24 cellular contexts compared by ENCODE assay signal in genomic region chr3:59483191-59483590, GRCh38.
DNase-seq lines count a peak whose midpoint lies in the region; ATAC-seq and TF ChIP-seq lines count a peak whose summit lies in the region.
"Had no signal": no experiment of that assay in that cellular context is flagged by ENCODE, and none has a peak within 500 bp of the region (broad histone marks: within the 10 kb centered on the region; RNA-seq: fewer than 3 reads in every experiment).

No MANE protein-coding gene starts in this region.

- H3K79me1 ChIP-seq in mesenchymal stem cell (replicated peaks; ENCODE audit: low read length, poor library complexity, severe bottlenecking) = no peaks in the 10 kb centered on the region

- H3K4ac ChIP-seq in mesenchymal stem cell (ENCODE audit: low read depth in 1 of 2, low read length in 2 of 2) = no peak overlapping the region

- intact Hi-C loops in activated CD4-positive, alpha-beta memory T cell treated with anti-CD3 and anti-CD28 coated beads for 36 hours (cut with micrococcal nuclease) = loop anchor here (5.0 kb wide), 1 partner anchor 84 kb away; no protein-coding TSS in a partner anchor
- intact Hi-C loops in mucosa of descending colon (cut with DNase I, micrococcal nuclease) = no loop called here

- POLR2A ChIA-PET in activated CD4-positive, alpha-beta memory T cell treated with anti-CD3 and anti-CD28 coated beads for 36 hours (lab: Charles Lee) = no interaction called here
- POLR2A ChIA-PET in activated CD4-positive, alpha-beta memory T cell treated with anti-CD3 and anti-CD28 coated beads, Interleukin-2, amount 10 ng/mL, durations not matched to agents 7 days and 5 days (lab: Charles Lee) = no interaction called here

- H2AFZ ChIP-seq in mesenchymal stem cell (ENCODE audit: low read depth, low read length) = no peak overlapping the region
- H2AFZ ChIP-seq: GM23248 had no signal

- H3K36me3 ChIP-seq in mesenchymal stem cell (ENCODE audit: control insufficient read depth in 1 of 2, insufficient read depth in 2 of 2, low read depth in 1 of 2, low read length in 2 of 2) (no peaks in the 10 kb centered on the region), mucosa of descending colon (ENCODE audit: low read depth) (no peaks in the 10 kb centered on the region)
- H3K36me3 ChIP-seq: BE2C; BLaER1 treated with 17β-estradiol and CSF1 and Interleukin-3, amounts not matched to agents 10 nM and 100 nM had no signal

- no peak for TF ChIP-seq CTCF in mucosa of descending colon (IDR thresholded peaks at IDR 0.05)

- WGBS in mesenchymal stem cell = 100% methylated on average over 2 of the region's 3 CpGs

- H3K4me3 Mint-ChIP-seq in activated CD4-positive, alpha-beta memory T cell treated with anti-CD3 and anti-CD28 coated beads for 36 hours = no peak overlapping the region
- no peak overlapping the region for H3K4me3 Mint-ChIP-seq in activated CD4-positive, alpha-beta memory T cell treated with anti-CD3 and anti-CD28 coated beads, Interleukin-2, amount 10 ng/mL, durations not matched to agents 7 days and 5 days
- H3K4me3 Mint-ChIP-seq in stimulated activated effector memory CD8-positive, alpha-beta T cell treated with anti-CD3 and anti-CD28 coated beads, Interleukin-12 subunit alpha, Interleukin-12 subunit beta, amount 100 ng/mL, for 72 hours = no peak overlapping the region
- H3K4me3 Mint-ChIP-seq: CD14-positive monocyte; CD4-positive, alpha-beta T cell; CD8-positive, alpha-beta memory T cell had no signal

- H3K9me3 ChIP-seq in mesenchymal stem cell (ENCODE audit: control insufficient read depth, low read length) (no peaks in the 10 kb centered on the region), mucosa of descending colon (no peaks in the 10 kb centered on the region)
- H3K9me3 ChIP-seq: A549; BE2C; BLaER1 treated with 17β-estradiol and CSF1 and Interleukin-3, amounts not matched to agents 10 nM and 100 nM had no signal

- no peak overlapping the region for H2BK5ac ChIP-seq in mesenchymal stem cell (ENCODE audit: low read depth, low read length, poor library complexity, severe bottlenecking)

- peak; percentile 16 for DNase-seq in activated CD4-positive, alpha-beta memory T cell treated with anti-CD3 and anti-CD28 coated beads for 36 hours
- no peak for DNase-seq in activated CD4-positive, alpha-beta memory T cell treated with anti-CD3 and anti-CD28 coated beads, Interleukin-2, amount 10 ng/mL, durations not matched to agents 7 days and 5 days
- peak; percentile 6 for DNase-seq in stimulated activated CD4-positive, alpha-beta T cell treated with anti-CD3 and anti-CD28 coated beads, Interleukin-1b, Interleukin-23, amount 100 ng/mL, for 48 hours
- no peak for DNase-seq in stimulated activated CD4-positive, alpha-beta T cell treated with anti-CD3 and anti-CD28 coated beads, Interleukin-4, amount 100 ng/mL, for 1 hour
- DNase-seq in mesenchymal stem cell (no peak), mucosa of descending colon (no peak)
- DNase-seq in stimulated activated effector memory CD8-positive, alpha-beta T cell treated with anti-CD3 and anti-CD28 coated beads, Interleukin-12 subunit alpha, Interleukin-12 subunit beta, amount 100 ng/mL, for 72 hours (ENCODE audit: low spot score in 2 of 2) = peak in 1 of 2 donors; percentile 53
- DNase-seq: 8988T; ACHN; AML-193; BE2C; CD4-positive, alpha-beta T cell; CD8-positive, alpha-beta memory T cell; DMS 273 treated with DMSO at 0.1 percent for 48 hours; DMS79; EL; GDM1; H7 had no signal

- H3K4me3 ChIP-seq in mesenchymal stem cell (ENCODE audit: insufficient read depth in 1 of 2, low read depth in 1 of 2, low read length in 2 of 2) = no peak overlapping the region
- H3K4me3 ChIP-seq in mucosa of descending colon = no peak overlapping the region
- H3K4me3 ChIP-seq: A549; BLaER1 treated with 17β-estradiol and CSF1 and Interleukin-3, amounts not matched to agents 10 nM and 100 nM; GM12878; GM23248 had no signal

- H2BK12ac ChIP-seq in mesenchymal stem cell (ENCODE audit: low read length in 2 of 2) = no peak overlapping the region

- H3K27me3 Mint-ChIP-seq in activated CD4-positive, alpha-beta memory T cell treated with anti-CD3 and anti-CD28 coated beads for 36 hours = no peaks in the 10 kb centered on the region
- no peaks in the 10 kb centered on the region for H3K27me3 Mint-ChIP-seq in activated CD4-positive, alpha-beta memory T cell treated with anti-CD3 and anti-CD28 coated beads, Interleukin-2, amount 10 ng/mL, durations not matched to agents 7 days and 5 days
- H3K27me3 Mint-ChIP-seq: CD4-positive, alpha-beta T cell had no signal

- no peaks in the 10 kb centered on the region for H3K9me3 Mint-ChIP-seq in activated CD4-positive, alpha-beta memory T cell treated with anti-CD3 and anti-CD28 coated beads for 36 hours
- H3K9me3 Mint-ChIP-seq in activated CD4-positive, alpha-beta memory T cell treated with anti-CD3 and anti-CD28 coated beads, Interleukin-2, amount 10 ng/mL, durations not matched to agents 7 days and 5 days = peaks cover 2% of the 10 kb centered on the region
- no peaks in the 10 kb centered on the region for H3K9me3 Mint-ChIP-seq in stimulated activated effector memory CD8-positive, alpha-beta T cell treated with anti-CD3 and anti-CD28 coated beads, Interleukin-12 subunit alpha, Interleukin-12 subunit beta, amount 100 ng/mL, for 72 hours
- H3K9me3 Mint-ChIP-seq: CD4-positive, alpha-beta T cell; CD8-positive, alpha-beta memory T cell had no signal

- H3K18ac ChIP-seq in mesenchymal stem cell (ENCODE audit: low read depth in 1 of 2, low read length in 2 of 2) = no peak overlapping the region

- H3K14ac ChIP-seq in mesenchymal stem cell (ENCODE audit: low read length in 2 of 2) = no peak overlapping the region

- no peak overlapping the region for H3K4me2 ChIP-seq in mesenchymal stem cell (ENCODE audit: low read length, poor library complexity, severe bottlenecking)
- H3K4me2 ChIP-seq: A549 had no signal

- H3K27me3 ChIP-seq in mesenchymal stem cell (ENCODE audit: control insufficient read depth in 1 of 2, insufficient read depth in 1 of 2, low read length in 2 of 2) = no peaks in the 10 kb centered on the region
- H3K27me3 ChIP-seq: BE2C; BLaER1 treated with 17β-estradiol and CSF1 and Interleukin-3, amounts not matched to agents 10 nM and 100 nM had no signal

- CTCF ChIA-PET in activated CD4-positive, alpha-beta memory T cell treated with anti-CD3 and anti-CD28 coated beads for 36 hours (lab: Charles Lee) = no interaction called here
- CTCF ChIA-PET in activated CD4-positive, alpha-beta memory T cell treated with anti-CD3 and anti-CD28 coated beads, Interleukin-2, amount 10 ng/mL, durations not matched to agents 7 days and 5 days (lab: Charles Lee) = interaction anchor here (0.5 kb wide), 1 partner anchor 52 kb away, joined by 3 read pairs; no protein-coding TSS in a partner anchor

- H2BK15ac ChIP-seq in mesenchymal stem cell (ENCODE audit: low read depth, poor library complexity, severe bottlenecking) = no peak overlapping the region

- H4K91ac ChIP-seq in mesenchymal stem cell (ENCODE audit: low read length) = no peak overlapping the region

- no peak overlapping the region for H4K8ac ChIP-seq in mesenchymal stem cell (ENCODE audit: low read length)

- no peaks in the 10 kb centered on the region for H3K36me3 Mint-ChIP-seq in activated CD4-positive, alpha-beta memory T cell treated with anti-CD3 and anti-CD28 coated beads for 36 hours
- H3K36me3 Mint-ChIP-seq in activated CD4-positive, alpha-beta memory T cell treated with anti-CD3 and anti-CD28 coated beads, Interleukin-2, amount 10 ng/mL, durations not matched to agents 7 days and 5 days (ENCODE audit: low read depth) = peaks cover 2% of the 10 kb centered on the region
- no peaks in the 10 kb centered on the region for H3K36me3 Mint-ChIP-seq in stimulated activated effector memory CD8-positive, alpha-beta T cell treated with anti-CD3 and anti-CD28 coated beads, Interleukin-12 subunit alpha, Interleukin-12 subunit beta, amount 100 ng/mL, for 72 hours
- H3K36me3 Mint-ChIP-seq: CD14-positive monocyte had no signal

- no peak overlapping the region for H3K27ac Mint-ChIP-seq in activated CD4-positive, alpha-beta memory T cell treated with anti-CD3 and anti-CD28 coated beads for 36 hours
- no peak overlapping the region for H3K27ac Mint-ChIP-seq in activated CD4-positive, alpha-beta memory T cell treated with anti-CD3 and anti-CD28 coated beads, Interleukin-2, amount 10 ng/mL, durations not matched to agents 7 days and 5 days
- H3K27ac Mint-ChIP-seq in stimulated activated effector memory CD8-positive, alpha-beta T cell treated with anti-CD3 and anti-CD28 coated beads, Interleukin-12 subunit alpha, Interleukin-12 subunit beta, amount 100 ng/mL, for 72 hours = no peak overlapping the region
- H3K27ac Mint-ChIP-seq: CD14-positive monocyte; CD4-positive, alpha-beta T cell; CD8-positive, alpha-beta memory T cell had no signal

- ATAC-seq in stimulated activated effector memory CD8-positive, alpha-beta T cell treated with anti-CD3 and anti-CD28 coated beads, Interleukin-12 subunit alpha, Interleukin-12 subunit beta, amount 100 ng/mL, for 72 hours = peak; percentile 89
- no peak for ATAC-seq in mucosa of descending colon
- ATAC-seq in GM21723 (IDR thresholded peaks at IDR 0.05; ENCODE audit: unreplicated experiment) = no peak
- ATAC-seq: A549, GM12878 had no signal

- H3K23ac ChIP-seq in mesenchymal stem cell (ENCODE audit: low read length in 2 of 2) = no peak overlapping the region

- no peak overlapping the region for H3K9ac ChIP-seq in mesenchymal stem cell (ENCODE audit: low read length)
- H3K9ac ChIP-seq: BLaER1 treated with 17β-estradiol and CSF1 and Interleukin-3, amounts not matched to agents 10 nM and 100 nM; GM23248 had no signal

- peak overlapping the region; percentile 17 for H2AK5ac ChIP-seq in mesenchymal stem cell (ENCODE audit: low read length, severe bottlenecking)

- H3K4me1 ChIP-seq in mesenchymal stem cell (ENCODE audit: control insufficient read depth, insufficient read depth, low read depth, low read length) = peaks cover 2% of the 10 kb centered on the region
- no peaks in the 10 kb centered on the region for H3K4me1 ChIP-seq in mucosa of descending colon (ENCODE audit: low read depth)
- H3K4me1 ChIP-seq: A549, BE2C had no signal

- no peak overlapping the region for H2BK120ac ChIP-seq in mesenchymal stem cell (ENCODE audit: low read depth, low read length)

- H3K4me1 Mint-ChIP-seq in activated CD4-positive, alpha-beta memory T cell treated with anti-CD3 and anti-CD28 coated beads for 36 hours (ENCODE audit: low read depth) = peaks cover 12% of the 10 kb centered on the region
- H3K4me1 Mint-ChIP-seq in activated CD4-positive, alpha-beta memory T cell treated with anti-CD3 and anti-CD28 coated beads, Interleukin-2, amount 10 ng/mL, durations not matched to agents 7 days and 5 days = peaks cover 19% of the 10 kb centered on the region
- peaks cover 14% of the 10 kb centered on the region for H3K4me1 Mint-ChIP-seq in stimulated activated effector memory CD8-positive, alpha-beta T cell treated with anti-CD3 and anti-CD28 coated beads, Interleukin-12 subunit alpha, Interleukin-12 subunit beta, amount 100 ng/mL, for 72 hours

- H3K27ac ChIP-seq in mesenchymal stem cell (ENCODE audit: low read length, poor library complexity, severe bottlenecking) = no peak overlapping the region
- H3K27ac ChIP-seq: A549; BLaER1 treated with 17β-estradiol and CSF1 and Interleukin-3, amounts not matched to agents 10 nM and 100 nM; GM23248 had no signal

Comparison
In these comparisons a context has a peak if more than half of its experiments do, and no peak if none do; other contexts are left out.
1. DNase-seq: peak in activated CD4-positive, alpha-beta memory T cell treated with anti-CD3 and anti-CD28 coated beads for 36 hours (single experiment) and stimulated activated CD4-positive, alpha-beta T cell treated with anti-CD3 and anti-CD28 coated beads, Interleukin-1b, Interleukin-23, amount 100 ng/mL, for 48 hours (single experiment); none in activated CD4-positive, alpha-beta memory T cell treated with anti-CD3 and anti-CD28 coated beads, Interleukin-2, amount 10 ng/mL, durations not matched to agents 7 days and 5 days (single experiment), stimulated activated CD4-positive, alpha-beta T cell treated with anti-CD3 and anti-CD28 coated beads, Interleukin-4, amount 100 ng/mL, for 1 hour (single experiment), mesenchymal stem cell (single experiment) and mucosa of descending colon (0 of 3).